ENCODE assay signal across 16 cellular contexts in the genomic region with DNA sequence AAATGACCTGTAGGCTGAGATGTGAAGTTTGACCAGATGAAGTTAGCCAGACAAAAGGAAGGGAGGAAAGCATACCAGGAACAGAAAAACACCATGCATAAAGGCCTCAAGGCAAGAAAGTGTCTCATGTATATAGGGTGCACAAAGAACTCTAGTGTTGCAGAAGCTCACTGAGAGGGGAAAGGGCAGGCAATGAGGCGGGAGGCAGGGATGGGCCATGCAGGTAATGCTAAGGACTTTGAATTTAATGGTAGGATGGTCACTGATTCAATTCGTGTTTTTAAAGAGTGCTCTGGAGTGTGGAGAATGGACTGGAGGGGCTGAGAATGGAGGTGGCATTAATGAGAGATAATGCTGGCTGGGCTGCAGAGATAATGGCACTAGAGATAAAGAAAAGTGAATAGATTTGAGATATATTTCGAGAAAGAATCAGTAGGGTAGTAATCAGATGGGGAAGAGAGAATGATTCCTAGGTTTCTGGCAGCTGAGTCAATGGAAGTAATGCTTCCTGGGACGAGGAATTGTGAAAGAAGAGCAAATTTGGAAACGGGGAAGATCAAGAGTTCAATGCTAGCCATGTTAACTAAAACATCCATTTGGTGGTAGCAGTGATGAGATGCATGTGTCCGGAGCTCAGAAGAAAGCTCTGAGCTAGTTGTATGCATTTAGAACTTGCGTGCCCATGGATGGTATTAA. TPM values are rescaled to one million over a fixed set of nuclear protein-coding genes. Genes with fewer than 3 reads are reported as not detected.
A peak's percentile ranks its signal among the peaks of the same experiment; 100 is the strongest.
DNase-seq lines count a peak whose midpoint lies in the region; ATAC-seq, FAIRE-seq and TF ChIP-seq lines count a peak whose summit lies in the region.
"Had no signal": no experiment of that assay in that cellular context is flagged by ENCODE, and none has a peak within 500 bp of the region (broad histone marks: within the 10 kb centered on the region; RNA-seq: fewer than 3 reads in every experiment).

No MANE protein-coding gene starts in this region.

- no peaks in the 10 kb centered on the region for H4K20me1 ChIP-seq in OCI-LY7 (ENCODE audit: insufficient read depth, low read length)

- TF ChIP-seq POLR2A in prostate gland (IDR thresholded peaks at IDR 0.05) (no peak), uterus (IDR thresholded peaks at IDR 0.05) (no peak), H54 (IDR thresholded peaks at IDR 0.05; ENCODE audit: low read depth, low read length) (no peak)

- H3K27me3 ChIP-seq in heart right ventricle: no peaks in the 10 kb centered on the region
- H3K27me3 ChIP-seq in prostate gland (replicated peaks; ENCODE audit: insufficient read depth): no peaks in the 10 kb centered on the region
- H3K27me3 ChIP-seq in uterus: no peaks in the 10 kb centered on the region

- intact Hi-C loops in heart right ventricle (cut with DNase I): no loop called here
- intact Hi-C loops in Right ventricle myocardium inferior (cut with DNase I): no loop called here
- intact Hi-C loops in prostate gland (cut with DNase I): no loop called here
- intact Hi-C loops in uterus (cut with DNase I; ENCODE audit: low total_unique reads): no loop called here
- intact Hi-C loops in OCI-LY7 (cut with micrococcal nuclease; ENCODE audit: unreplicated experiment): no loop called here

- DNase-seq in heart right ventricle: no peak
- no peak for DNase-seq in Right ventricle myocardium inferior (ENCODE audit: missing footprints)
- peak; percentile 78 for DNase-seq in islet precursor cell
- DNase-seq in prostate gland (ENCODE audit: low spot score): no peak
- DNase-seq in uterus: no peak
- no peak for DNase-seq in RKO (ENCODE audit: low spot score)
- DNase-seq in H54 (ENCODE audit: insufficient read length, low spot score): no peak
- DNase-seq in OCI-LY7 (ENCODE audit: low spot score): no peak
- DNase-seq: activated CD4-positive, alpha-beta T cell treated with anti-CD3 and anti-CD28 coated beads, Interleukin-2, amount 50 U/mL, for 4 hours; activated T-cell treated with anti-CD3 and anti-CD28 coated beads, Interleukin-2, amount 50 U/mL, for 48 hours; erythroblast; GF-D8; occipital lobe; stimulated activated CD4-positive, alpha-beta T cell treated with anti-CD3 and anti-CD28 coated beads, Interleukin-15, amount 100 ng/mL, for 24 hours; T1000 had no signal

- H3K4me1 ChIP-seq in heart right ventricle (peaks cover 4 to 37% (median 28%) of the 10 kb centered on the region in 9 donors), prostate gland (replicated peaks) (no peaks in the 10 kb centered on the region), uterus (peaks cover 8 to 11% of the 10 kb centered on the region in 2 donors), OCI-LY7 (ENCODE audit: insufficient read depth, low read length, poor library complexity, severe bottlenecking) (peaks cover 5% of the 10 kb centered on the region)

- no peak for TF ChIP-seq CTCF in heart right ventricle (IDR thresholded peaks at IDR 0.05)
- no peak for TF ChIP-seq CTCF in prostate gland (IDR thresholded peaks at IDR 0.05)
- TF ChIP-seq CTCF in uterus (IDR thresholded peaks at IDR 0.05): no peak
- no peak for TF ChIP-seq CTCF in OCI-LY7 (conservative IDR thresholded peaks at IDR 0.05; ENCODE audit: low read length)

- no peaks in the 10 kb centered on the region for H3K79me2 ChIP-seq in OCI-LY7 (ENCODE audit: insufficient read depth, low read depth, low read length)

- H3K4me3 ChIP-seq in heart right ventricle (no peak overlapping the region), prostate gland (no peak overlapping the region), uterus (no peak overlapping the region), OCI-LY7 (ENCODE audit: low read depth, low read length, poor library complexity, severe bottlenecking) (no peak overlapping the region)

- no peaks in the 10 kb centered on the region for H3K9me3 ChIP-seq in heart right ventricle
- H3K9me3 ChIP-seq in prostate gland: no peaks in the 10 kb centered on the region
- no peaks in the 10 kb centered on the region for H3K9me3 ChIP-seq in uterus
- H3K9me3 ChIP-seq in OCI-LY7 (ENCODE audit: low read length): no peaks in the 10 kb centered on the region

- CTCF ChIA-PET in OCI-LY7 (lab: Charles Lee; ENCODE audit: unreplicated experiment): no interaction called here

- BruUV-seq in OCI-LY7 (replicated peaks; lab: Mats Ljungman, UMichigan): no TSS peak

- H2AFZ ChIP-seq in OCI-LY7 (ENCODE audit: low read length): no peak overlapping the region

- H3K9me2 ChIP-seq in OCI-LY7 (ENCODE audit: insufficient read depth, low read length): no peaks in the 10 kb centered on the region

- H3K27ac ChIP-seq in heart right ventricle (peak overlapping the region in 6 of 10 donors; percentile 0 to 87 (median 76)), prostate gland (peak overlapping the region; percentile 60 to 70), uterus (peak overlapping the region; percentile 85 to 98), OCI-LY7 (ENCODE audit: low read depth, low read length, poor library complexity, severe bottlenecking) (no peak overlapping the region)

- ATAC-seq in heart right ventricle (no peak), Right ventricle myocardium inferior (no peak)

- H3K4me2 ChIP-seq in OCI-LY7 (ENCODE audit: low read length): no peak overlapping the region

- 79 to 80% methylated on average over 7 of the region's 7 CpGs for WGBS in heart right ventricle, 2 donors
- WGBS in prostate gland: 89% methylated on average over 7 of the region's 7 CpGs

- FAIRE-seq in H54 (lab: Jason Lieb, UNC): no peak
- FAIRE-seq: HTR-8/SVneo had no signal

- POLR2A ChIA-PET in OCI-LY7 (lab: Charles Lee): interaction anchor here (0.5 to 1.7 kb wide), 2 partner anchors 16 to 528 kb away, joined by 3 to 4 read pairs; no protein-coding TSS in a partner anchor

- H3K36me3 ChIP-seq in heart right ventricle (peaks cover 0 to 25% (median 0%) of the 10 kb centered on the region in 9 donors), prostate gland (no peaks in the 10 kb centered on the region), uterus (no peaks in the 10 kb centered on the region), OCI-LY7 (ENCODE audit: insufficient read depth, low read length) (no peaks in the 10 kb centered on the region)

RNA-seq across cellular contexts. Expression of a gene that starts 43.1 kb away (rescaled TPM):
- total RNA-seq in heart right ventricle (10 to 100 TPM; 13.8 to 26.0 (median 16.2) TPM), Right ventricle myocardium inferior (16.7 TPM), prostate gland (10 to 100 TPM; 66.7 to 94.2 TPM), uterus (100 to 1,000 TPM in 2 of 4 donors, 10 to 100 TPM in 2; 85.0 to 140 (median 116) TPM), OCI-LY7 (2022) (18.2 and 20.4 TPM in 2 replicates)
- polyA plus RNA-seq in heart right ventricle: 10 to 100 TPM; 10.6 to 34.4 TPM
- total RNA-seq in OCI-LY7 (2014; rRNA removed; shearing (Covaris generic)): 6.2 and 7.4 TPM in 2 replicates
